Comparison of ENCODE assay signal across 1 cellular context in genomic region chr15:77964193-77964592, GRCh38.
TF ChIP-seq lines count a peak whose summit lies in the region.

No MANE protein-coding gene starts in this region.

TF ChIP-seq in GM12878, 131 proteins besides CTCF, POLR2A, EP300 and RAD21 (continued from another document):
- TF ChIP-seq, protein P1, sequence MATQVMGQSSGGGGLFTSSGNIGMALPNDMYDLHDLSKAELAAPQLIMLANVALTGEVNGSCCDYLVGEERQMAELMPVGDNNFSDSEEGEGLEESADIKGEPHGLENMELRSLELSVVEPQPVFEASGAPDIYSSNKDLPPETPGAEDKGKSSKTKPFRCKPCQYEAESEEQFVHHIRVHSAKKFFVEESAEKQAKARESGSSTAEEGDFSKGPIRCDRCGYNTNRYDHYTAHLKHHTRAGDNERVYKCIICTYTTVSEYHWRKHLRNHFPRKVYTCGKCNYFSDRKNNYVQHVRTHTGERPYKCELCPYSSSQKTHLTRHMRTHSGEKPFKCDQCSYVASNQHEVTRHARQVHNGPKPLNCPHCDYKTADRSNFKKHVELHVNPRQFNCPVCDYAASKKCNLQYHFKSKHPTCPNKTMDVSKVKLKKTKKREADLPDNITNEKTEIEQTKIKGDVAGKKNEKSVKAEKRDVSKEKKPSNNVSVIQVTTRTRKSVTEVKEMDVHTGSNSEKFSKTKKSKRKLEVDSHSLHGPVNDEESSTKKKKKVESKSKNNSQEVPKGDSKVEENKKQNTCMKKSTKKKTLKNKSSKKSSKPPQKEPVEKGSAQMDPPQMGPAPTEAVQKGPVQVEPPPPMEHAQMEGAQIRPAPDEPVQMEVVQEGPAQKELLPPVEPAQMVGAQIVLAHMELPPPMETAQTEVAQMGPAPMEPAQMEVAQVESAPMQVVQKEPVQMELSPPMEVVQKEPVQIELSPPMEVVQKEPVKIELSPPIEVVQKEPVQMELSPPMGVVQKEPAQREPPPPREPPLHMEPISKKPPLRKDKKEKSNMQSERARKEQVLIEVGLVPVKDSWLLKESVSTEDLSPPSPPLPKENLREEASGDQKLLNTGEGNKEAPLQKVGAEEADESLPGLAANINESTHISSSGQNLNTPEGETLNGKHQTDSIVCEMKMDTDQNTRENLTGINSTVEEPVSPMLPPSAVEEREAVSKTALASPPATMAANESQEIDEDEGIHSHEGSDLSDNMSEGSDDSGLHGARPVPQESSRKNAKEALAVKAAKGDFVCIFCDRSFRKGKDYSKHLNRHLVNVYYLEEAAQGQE (IDR thresholded peaks at IDR 0.05; ENCODE audit: low read depth, low read length), result no peak
- TF ChIP-seq RB1 (IDR thresholded peaks at IDR 0.05; ENCODE audit: borderline replicate concordance) (no peak), NBN (IDR thresholded peaks at IDR 0.05) (no peak), E4F1 (IDR thresholded peaks at IDR 0.05; ENCODE audit: borderline replicate concordance, partially characterized antibody) (no peak), PAX8 (IDR thresholded peaks at IDR 0.05) (no peak), CEBPB (IDR thresholded peaks at IDR 0.05; ENCODE audit: borderline replicate concordance in 1 of 2, low read depth in 2 of 2, low read length in 2 of 2) (no peak), KLF5 (IDR thresholded peaks at IDR 0.05; ENCODE audit: partially characterized antibody) (no peak), SUZ12 (IDR thresholded peaks at IDR 0.05; ENCODE audit: unreplicated experiment) (no peak), SP1 (IDR thresholded peaks at IDR 0.05; ENCODE audit: low read depth, low read length) (no peak)
- TF ChIP-seq, protein P2, sequence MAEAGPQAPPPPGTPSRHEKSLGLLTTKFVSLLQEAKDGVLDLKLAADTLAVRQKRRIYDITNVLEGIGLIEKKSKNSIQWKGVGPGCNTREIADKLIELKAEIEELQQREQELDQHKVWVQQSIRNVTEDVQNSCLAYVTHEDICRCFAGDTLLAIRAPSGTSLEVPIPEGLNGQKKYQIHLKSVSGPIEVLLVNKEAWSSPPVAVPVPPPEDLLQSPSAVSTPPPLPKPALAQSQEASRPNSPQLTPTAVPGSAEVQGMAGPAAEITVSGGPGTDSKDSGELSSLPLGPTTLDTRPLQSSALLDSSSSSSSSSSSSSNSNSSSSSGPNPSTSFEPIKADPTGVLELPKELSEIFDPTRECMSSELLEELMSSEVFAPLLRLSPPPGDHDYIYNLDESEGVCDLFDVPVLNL (IDR thresholded peaks at IDR 0.05; ENCODE audit: low read depth, low read length), result no peak
